ENCODE assay signal across 8 cellular contexts in genomic region chr17:69326302-69327059, GRCh38. TPM values are rescaled to one million over a fixed set of nuclear protein-coding genes. Genes with fewer than 3 reads are reported as not detected.
DNase-seq lines count a peak whose midpoint lies in the region; TF ChIP-seq lines count a peak whose summit lies in the region.

No MANE protein-coding gene starts in this region.

- peak overlapping the region; percentile 76 for H3K9ac ChIP-seq in OCI-LY3 (ENCODE audit: low read length)

- no peaks in the 10 kb centered on the region for H4K20me1 ChIP-seq in OCI-LY3 (ENCODE audit: insufficient read depth, low read length)

- H3K4me3 ChIP-seq in HEK293 (ENCODE audit: low read depth, low read length), result peak overlapping the region; percentile 88
- peak overlapping the region; percentile 79 for H3K4me3 ChIP-seq in OCI-LY3 (ENCODE audit: low read length)

- DNase-seq in NCI-H2227 (lab: John Stamatoyannopoulos, UW; ENCODE audit: unreplicated experiment) (peak; percentile 27), NCI-H2227 treated with DMSO at 0.1 percent for 48 hours (lab: John Stamatoyannopoulos, UW) (no peak), dedifferentiated amniotic fluid mesenchymal stem cell (ENCODE audit: extremely low spot score) (peak; percentile 17), lung microvascular endothelial cell (ENCODE audit: low read depth in 2 of 2) (peak; percentile 45 to 54), SHP77 treated with DMSO at 0.1 percent for 48 hours (lab: John Stamatoyannopoulos, UW) (no peak)

- H3K36me3 ChIP-seq in HEK293 (ENCODE audit: control insufficient read depth in 2 of 2, insufficient read depth in 1 of 2, low read length in 2 of 2), result no peaks in the 10 kb centered on the region; a peak in 1 of 3 replicates
- H3K36me3 ChIP-seq in OCI-LY3 (replicated peaks; ENCODE audit: low read depth, low read length), result no peaks in the 10 kb centered on the region

- POLR2A ChIA-PET in HEK293 (lab: Yijun Ruan, JAX), result interaction anchor here (0.6 to 2.4 kb wide), 8 partner anchors 9 to 814 kb away, joined by 3 to 7 read pairs (median 4); partner anchors contain the start of gene PRKAR1A

- H2AFZ ChIP-seq in OCI-LY3 (ENCODE audit: low read depth, low read length), result peak overlapping the region; percentile 66

- peak overlapping the region; percentile 70 for H3K4me2 ChIP-seq in OCI-LY3 (ENCODE audit: low read length)

- no peaks in the 10 kb centered on the region for H3K27me3 ChIP-seq in OCI-LY3 (ENCODE audit: low read depth, low read length)

- 0 out of 2 replicates have a peak, but pooled peaks cover 5% of the 10 kb centered on the region for H3K79me2 ChIP-seq in OCI-LY3 (ENCODE audit: low read length)

- H3K27ac ChIP-seq in HEK293 (ENCODE audit: extremely low read depth, low read depth, low read length) (peak overlapping the region; percentile 82), OCI-LY3 (ENCODE audit: low read length) (no peak overlapping the region), temporal lobe (ENCODE audit: low read depth, low read length) (peak overlapping the region; percentile 59)

- H3K4me1 ChIP-seq in HEK293 (ENCODE audit: control insufficient read depth, insufficient read depth, low read length) (peaks cover 20% of the 10 kb centered on the region), OCI-LY3 (ENCODE audit: low read length) (peaks cover 11% of the 10 kb centered on the region)

- TF ChIP-seq CTCF in HEK293 (tag by site-specific recombination; IDR thresholded peaks at IDR 0.05), result no peak
- TF ChIP-seq CTCF in OCI-LY3 (IDR thresholded peaks at IDR 0.05; ENCODE audit: low read depth, low read length), result no peak

- no peaks in the 10 kb centered on the region for H3K9me3 ChIP-seq in HEK293 (ENCODE audit: control insufficient read depth, insufficient read depth, low read depth, low read length)
- H3K9me3 ChIP-seq in OCI-LY3 (ENCODE audit: insufficient read depth, low read length), result no peaks in the 10 kb centered on the region

- CTCF ChIA-PET in HEK293 (lab: Yijun Ruan, JAX), result interaction anchor here (0.6 to 1.6 kb wide), 13 partner anchors 8 to 199 kb away, joined by 3 to 7 read pairs (median 4); no protein-coding TSS in a partner anchor

TF ChIP-seq in HEK293, 187 proteins besides CTCF, POLR2A, EP300 and RAD21 (continues in another document):
- no peak for TF ChIP-seq ZNF18 (tag by site-specific recombination; IDR thresholded peaks at IDR 0.05)
- TF ChIP-seq ELK4 (IDR thresholded peaks at IDR 0.05; ENCODE audit: borderline replicate concordance, low read depth, low read length), result no peak
- TF ChIP-seq ZNF529 (tag by site-specific recombination; IDR thresholded peaks at IDR 0.05; ENCODE audit: insufficient replicate concordance), result no peak
- TF ChIP-seq MYNN (tag by site-specific recombination; IDR thresholded peaks at IDR 0.05; ENCODE audit: borderline replicate concordance), result no peak
- peak; percentile 55 for TF ChIP-seq ZNF398 (tag by site-specific recombination; IDR thresholded peaks at IDR 0.05)
- no peak for TF ChIP-seq ZNF354C (tag by site-specific recombination; IDR thresholded peaks at IDR 0.05; ENCODE audit: borderline replicate concordance, low read depth)
- no peak for TF ChIP-seq ZNF132 (tag by site-specific recombination; IDR thresholded peaks at IDR 0.05; ENCODE audit: borderline replicate concordance)
- TF ChIP-seq HIC1 (tag by site-specific recombination; IDR thresholded peaks at IDR 0.05), result peak; percentile 37; the same call in 1 of the 2 replicates
- no peak for TF ChIP-seq ZNF747 (tag by site-specific recombination; IDR thresholded peaks at IDR 0.05)
- TF ChIP-seq PRDM4 (tag by site-specific recombination; IDR thresholded peaks at IDR 0.05), result no peak
- TF ChIP-seq ZNF423 (tag by site-specific recombination; IDR thresholded peaks at IDR 0.05), result peak; percentile 89
- no peak for TF ChIP-seq ZNF530 (tag by site-specific recombination; IDR thresholded peaks at IDR 0.05; ENCODE audit: low read depth)
- TF ChIP-seq PRDM6 (tag by site-specific recombination; IDR thresholded peaks at IDR 0.05), result no peak
- peak; percentile 63; the same call in 1 of the 2 replicates for TF ChIP-seq ZNF76 (tag by site-specific recombination; IDR thresholded peaks at IDR 0.05; ENCODE audit: borderline replicate concordance, low read depth)

RNA-seq across cellular contexts. Expression of gene ABCA5, which starts 0.5 kb away (rescaled TPM):
- total RNA-seq in lung microvascular endothelial cell (11.8 and 17.1 TPM in 2 replicates), temporal lobe (33.9 TPM)

Comparison
In these comparisons a context has a peak if more than half of its experiments do, and no peak if none do; other contexts are left out.
1. DNase-seq: peak in NCI-H2227 (single experiment), dedifferentiated amniotic fluid mesenchymal stem cell (single experiment) and lung microvascular endothelial cell (2 of 2); none in NCI-H2227 treated with DMSO at 0.1 percent for 48 hours (single experiment) and SHP77 treated with DMSO at 0.1 percent for 48 hours (single experiment).